ENCODE assay signal across 8 cellular contexts in the genomic region with DNA sequence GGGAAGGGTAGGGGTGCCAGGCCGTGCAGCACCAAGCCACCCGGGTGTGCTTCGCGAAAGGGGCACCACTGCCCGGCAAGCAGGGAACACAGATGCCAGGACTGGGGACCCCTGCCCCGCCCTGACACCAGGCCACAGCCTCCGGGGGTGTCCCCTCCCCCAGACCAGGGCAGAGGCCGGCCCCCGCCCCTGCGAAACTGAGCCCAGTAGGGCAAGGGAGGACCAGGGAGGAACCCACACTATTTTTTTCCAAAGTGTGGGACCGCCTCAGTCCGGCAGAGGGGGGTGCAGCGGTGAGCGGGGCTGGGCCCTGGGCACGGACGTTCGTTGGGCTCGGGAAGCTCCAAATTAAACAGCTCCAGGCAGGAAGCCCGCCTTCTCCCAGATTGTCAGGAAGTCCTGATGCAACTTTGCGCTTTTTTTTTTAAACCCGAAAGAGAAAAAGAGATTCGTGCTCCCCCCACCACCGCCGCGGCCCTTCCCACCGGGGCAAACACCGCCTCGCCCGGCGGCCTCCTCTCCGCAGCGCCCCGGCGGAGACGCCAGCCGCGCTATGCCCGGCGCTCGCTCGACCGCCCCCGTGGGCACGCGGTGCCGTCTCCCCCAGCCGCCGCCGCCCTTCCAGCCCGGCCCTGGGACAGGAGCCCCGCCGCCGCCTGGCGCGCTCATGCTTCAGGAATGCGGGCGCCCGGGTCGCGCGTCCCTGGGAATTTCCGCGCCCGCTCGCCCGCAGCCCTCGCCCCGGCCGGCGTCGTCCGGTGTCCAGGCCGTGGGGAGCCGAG. TPM values are rescaled to one million over a fixed set of nuclear protein-coding genes. Genes with fewer than 3 reads are reported as not detected.
DNase-seq lines count a peak whose midpoint lies in the region; TF ChIP-seq lines count a peak whose summit lies in the region.

No MANE protein-coding gene starts in this region.

- H3K4me3 ChIP-seq in KMS-11 (IDR thresholded peaks at IDR 0.05; ENCODE audit: insufficient read depth, low read depth, low read length) (no peak overlapping the region), muscle layer of colon (ENCODE audit: low read depth in 1 of 2, low read length in 2 of 2) (peak overlapping the region; percentile 56 to 87), urinary bladder (ENCODE audit: low read depth, low read length) (peak overlapping the region; percentile 77)

- 2% methylated on average over 74 of the region's 74 CpGs for WGBS in urinary bladder

- peak overlapping the region; percentile 99 for H3K4me2 ChIP-seq in KMS-11

- H3K79me2 ChIP-seq in KMS-11 (ENCODE audit: insufficient read depth, low read depth) = peaks cover 56% of the 10 kb centered on the region

- TF ChIP-seq CTCF in KMS-11 (conservative IDR thresholded peaks at IDR 0.05; ENCODE audit: low read depth, low read length) = peak; percentile 50

- H3K4me1 ChIP-seq in KMS-11 (ENCODE audit: low read depth, poor library complexity, severe bottlenecking) (peaks cover 30% of the 10 kb centered on the region), muscle layer of colon (ENCODE audit: insufficient read depth, low read length) (peaks cover 43% of the 10 kb centered on the region), urinary bladder (ENCODE audit: insufficient read depth) (no peaks in the 10 kb centered on the region)

- TF ChIP-seq POLR2A in erythroblast (IDR thresholded peaks at IDR 0.05; ENCODE audit: low read length) = no peak

- no peaks in the 10 kb centered on the region for H4K20me1 ChIP-seq in KMS-11 (ENCODE audit: insufficient read depth)

- H3K36me3 ChIP-seq in KMS-11 (ENCODE audit: insufficient read depth) = no peaks in the 10 kb centered on the region
- no peaks in the 10 kb centered on the region for H3K36me3 ChIP-seq in muscle layer of colon (ENCODE audit: insufficient read depth, low read length)
- H3K36me3 ChIP-seq in urinary bladder (ENCODE audit: insufficient read depth) = no peaks in the 10 kb centered on the region

- H3K27ac ChIP-seq in KMS-11 = peak overlapping the region; percentile 98
- H3K27ac ChIP-seq in muscle layer of colon (ENCODE audit: low read depth, low read length) = peak overlapping the region; percentile 95
- peak overlapping the region; percentile 94 for H3K27ac ChIP-seq in urinary bladder (ENCODE audit: low read depth)

- H3K9ac ChIP-seq in KMS-11 (peak overlapping the region; percentile 91), muscle layer of colon (ENCODE audit: low read length) (peak overlapping the region; percentile 96)

- DNase-seq in NCI-H2171 treated with DMSO at 0.1 percent for 48 hours (lab: John Stamatoyannopoulos, UW) = peak; percentile 54
- DNase-seq in NCI-H2171 (lab: John Stamatoyannopoulos, UW) = no peak
- peak; percentile 52 to 69 for DNase-seq in activated CD4-positive, alpha-beta T cell treated with anti-CD3 and anti-CD28 coated beads, Interleukin-2, amount 50 U/mL, for 48 hours
- peak; percentile 73 to 83 for DNase-seq in erythroblast (lab: John Stamatoyannopoulos, UW)
- DNase-seq in GM19240 (ENCODE audit: insufficient read length, low spot score) = no peak

- H3K27me3 ChIP-seq in KMS-11 (ENCODE audit: insufficient read depth, low read depth) (no peaks in the 10 kb centered on the region), muscle layer of colon (ENCODE audit: control insufficient read depth in 1 of 2, insufficient read depth in 2 of 2, low read length in 2 of 2) (no peaks in the 10 kb centered on the region)

- H2AFZ ChIP-seq in KMS-11 (ENCODE audit: low read depth) = no peak overlapping the region

- H3K9me3 ChIP-seq in muscle layer of colon (ENCODE audit: low read length) = no peaks in the 10 kb centered on the region

RNA-seq across cellular contexts. Expression of gene PIEZO1, which starts 0.8 kb away (rescaled TPM):
- 62.0 TPM for total RNA-seq in urinary bladder
- polyA plus RNA-seq in urinary bladder = 205 TPM

RNA-seq across cellular contexts. Expression of gene CDT1, which starts 19.3 kb away (rescaled TPM):
- 4.0 TPM for total RNA-seq in urinary bladder
- polyA plus RNA-seq in urinary bladder = 1.5 TPM

RNA-seq across cellular contexts. Expression of gene APRT, which starts 27.5 kb away (rescaled TPM):
- total RNA-seq in urinary bladder = 28.8 TPM
- 167 TPM for polyA plus RNA-seq in urinary bladder

Comparison
In these comparisons a context has a peak if more than half of its experiments do, and no peak if none do; other contexts are left out.
1. DNase-seq: peak in NCI-H2171 treated with DMSO at 0.1 percent for 48 hours (single experiment), activated CD4-positive, alpha-beta T cell treated with anti-CD3 and anti-CD28 coated beads, Interleukin-2, amount 50 U/mL, for 48 hours (2 of 2) and erythroblast (2 of 2); none in NCI-H2171 (single experiment) and GM19240 (single experiment).
2. Peak in every context shown above with its lines, with median percentiles within 50 percentile points of each other: H3K27ac ChIP-seq.